ENCODE assay signal across 17 cellular contexts in genomic region chr10:132058793-132059759, GRCh38. TPM values are rescaled to one million over a fixed set of nuclear protein-coding genes. Genes with fewer than 3 reads are reported as not detected.
DNase-seq lines count a peak whose midpoint lies in the region; ATAC-seq and TF ChIP-seq lines count a peak whose summit lies in the region.
"Had no signal": no experiment of that assay in that cellular context is flagged by ENCODE, and none has a peak within 500 bp of the region (broad histone marks: within the 10 kb centered on the region; RNA-seq: fewer than 3 reads in every experiment).

No MANE protein-coding gene starts in this region.

- peaks cover 8% of the 10 kb centered on the region for H3K4me1 Mint-ChIP-seq in T-helper 17 cell
- H3K4me1 Mint-ChIP-seq: B cell had no signal

- H3K27ac ChIP-seq in cingulate gyrus (ENCODE audit: low read depth, low read length) (peak overlapping the region; percentile 97), upper lobe of left lung (no peak overlapping the region)

- no peak overlapping the region for H3K4me3 ChIP-seq in upper lobe of left lung

- TF ChIP-seq CTCF in upper lobe of left lung (IDR thresholded peaks at IDR 0.05) = no peak

- H3K27ac Mint-ChIP-seq in T-helper 17 cell = no peak overlapping the region
- H3K27ac Mint-ChIP-seq: B cell; CD4-positive, alpha-beta T cell had no signal

- no peak for TF ChIP-seq EP300 in upper lobe of left lung (IDR thresholded peaks at IDR 0.05)

- H3K27me3 Mint-ChIP-seq in T-helper 17 cell = peaks cover 60% of the 10 kb centered on the region

- H3K9me3 ChIP-seq in upper lobe of left lung (no peaks in the 10 kb centered on the region), T-helper 17 cell (ENCODE audit: control insufficient read depth, low read length, poor library complexity, severe bottlenecking) (no peaks in the 10 kb centered on the region)

- no peaks in the 10 kb centered on the region for H3K36me3 ChIP-seq in upper lobe of left lung

- ATAC-seq in Right ventricle myocardium inferior = no peak
- no peak for ATAC-seq in left ventricle myocardium superior
- ATAC-seq in upper lobe of left lung (ENCODE audit: low FRiP score in 2 of 2) = no peak
- no peak for ATAC-seq in T-helper 17 cell
- ATAC-seq in HG03196 (IDR thresholded peaks at IDR 0.05; ENCODE audit: unreplicated experiment) = no peak
- ATAC-seq: Panc1 had no signal

- no peaks in the 10 kb centered on the region for H3K27me3 ChIP-seq in upper lobe of left lung

- DNase-seq in Right ventricle myocardium inferior (ENCODE audit: missing footprints) (peak; percentile 51), left ventricle myocardium superior (no peak), mesenteric fat pad (ENCODE audit: low spot score) (peak; percentile 68), upper lobe of left lung (peak; percentile 6 to 68), NCI-H1105 (lab: John Stamatoyannopoulos, UW) (no peak), T-helper 17 cell (no peak)
- DNase-seq: IMR-90, NCI-H1436 treated with DMSO at 0.1 percent for 48 hours, NCI-H2029 treated with DMSO at 0.1 percent for 48 hours, NCI-H446 had no signal

- peaks cover 3% of the 10 kb centered on the region for H3K36me3 Mint-ChIP-seq in T-helper 17 cell (ENCODE audit: low read depth)

- TF ChIP-seq POLR2A in upper lobe of left lung (IDR thresholded peaks at IDR 0.05) = no peak

- no peaks in the 10 kb centered on the region for H3K4me1 ChIP-seq in upper lobe of left lung
- H3K4me1 ChIP-seq: Caco-2 had no signal

- no peak overlapping the region for H3K4me3 Mint-ChIP-seq in T-helper 17 cell
- H3K4me3 Mint-ChIP-seq: B cell; CD4-positive, alpha-beta T cell had no signal

- intact Hi-C loops in Right ventricle myocardium inferior (cut with DNase I) (no loop called here), left ventricle myocardium superior (cut with micrococcal nuclease) (no loop called here)

- WGBS in upper lobe of left lung, 2 donors = 85 to 94% methylated on average over 24 to 37 of the region's 42 CpGs

RNA-seq across cellular contexts. Expression of gene JAKMIP3, which starts 6.7 kb away (rescaled TPM):
- total RNA-seq in Right ventricle myocardium inferior (1.6 TPM), left ventricle myocardium superior (2.0 TPM), mesenteric fat pad (0.48 TPM), upper lobe of left lung (1 to 10 TPM in 1 of 6 donors, under 1 TPM in 3, not detected in 2; 0.13 to 3.1 (median 0.52) TPM), T-helper 17 cell (under 1 TPM; 0.22 to 0.39 TPM)
- total RNA-seq: HT-29 had no signal

Comparison
In these comparisons a context has a peak if more than half of its experiments do, and no peak if none do; other contexts are left out.
1. DNase-seq: peak in Right ventricle myocardium inferior (single experiment), mesenteric fat pad (single experiment) and upper lobe of left lung (2 of 2); none in left ventricle myocardium superior (single experiment), NCI-H1105 (single experiment) and T-helper 17 cell (0 of 3).